Comparison of ENCODE assay signal across 1 cellular context in genomic region chr3:170947018-170947769, GRCh38.
A peak's percentile ranks its signal among the peaks of the same experiment; 100 is the strongest.
TF ChIP-seq lines count a peak whose summit lies in the region.

No MANE protein-coding gene starts in this region.

TF ChIP-seq in HepG2, 621 proteins besides CTCF, POLR2A, EP300 and RAD21:
- TF ChIP-seq RBAK (CRISPR knock-in tag; IDR thresholded peaks at IDR 0.05): no peak
- TF ChIP-seq HNRNPK (IDR thresholded peaks at IDR 0.05; ENCODE audit: low read depth, low read length, poor library complexity, severe bottlenecking): peak; percentile 31
- TF ChIP-seq ZNF576 (CRISPR knock-in tag; IDR thresholded peaks at IDR 0.05): no peak
- peak; percentile 79; the same call in 1 of the 2 replicates for TF ChIP-seq ZNF850 (CRISPR knock-in tag; conservative IDR thresholded peaks at IDR 0.05)
